In genomic region chr2:96267159-96267971, GRCh38 we compare ENCODE assay signal across 8 cellular contexts. TPM values are rescaled to one million over a fixed set of nuclear protein-coding genes. Genes with fewer than 3 reads are reported as not detected.
DNase-seq lines count a peak whose midpoint lies in the region; ATAC-seq and TF ChIP-seq lines count a peak whose summit lies in the region.

No MANE protein-coding gene starts in this region.

- no peaks in the 10 kb centered on the region for H3K27me3 Mint-ChIP-seq in IgD-negative memory B cell
- H3K27me3 Mint-ChIP-seq in T-helper 2 cell treated with Interferon-gamma antibody and Interleukin-4, amounts not matched to agents 5 μg/mL and 100 μg/mL, for 36 hours (ENCODE audit: low read depth): no peaks in the 10 kb centered on the region

- peaks cover 2% of the 10 kb centered on the region for H3K36me3 Mint-ChIP-seq in IgD-negative memory B cell
- peaks cover 45% of the 10 kb centered on the region for H3K36me3 Mint-ChIP-seq in T-helper 2 cell treated with Interferon-gamma antibody and Interleukin-4, amounts not matched to agents 5 μg/mL and 100 μg/mL, for 36 hours (ENCODE audit: low read depth)

- H3K9me3 ChIP-seq in DND-41 (ENCODE audit: insufficient read depth, low read length, severe bottlenecking) (no peaks in the 10 kb centered on the region), muscle layer of duodenum (ENCODE audit: control insufficient read depth in 1 of 2, low read length in 2 of 2) (no peaks in the 10 kb centered on the region), upper lobe of left lung (no peaks in the 10 kb centered on the region)

- in situ Hi-C loops in G401 (cut with HindIII; ENCODE audit: low sequenced_read_pairs): no loop called here

- peaks cover 33% of the 10 kb centered on the region for H3K4me1 ChIP-seq in DND-41 (ENCODE audit: insufficient read depth, low read length)
- H3K4me1 ChIP-seq in muscle layer of duodenum (ENCODE audit: control insufficient read depth in 1 of 2, insufficient read depth in 2 of 2, low read length in 2 of 2): peaks cover 12 to 34% of the 10 kb centered on the region in 2 donors
- peaks cover 28 to 41% (median 32%) of the 10 kb centered on the region in 4 donors for H3K4me1 ChIP-seq in upper lobe of left lung

- H3K36me3 ChIP-seq in DND-41 (ENCODE audit: insufficient read depth, low read length) (peaks cover 61% of the 10 kb centered on the region), muscle layer of duodenum (ENCODE audit: control insufficient read depth in 1 of 2, insufficient read depth in 2 of 2, low read length in 2 of 2) (peaks cover 31 to 34% of the 10 kb centered on the region in 2 donors), upper lobe of left lung (peaks cover 23 to 56% (median 40%) of the 10 kb centered on the region in 4 donors)

- no peak overlapping the region for H2AFZ ChIP-seq in DND-41 (ENCODE audit: low read depth, low read length)

- peak overlapping the region; percentile 51; the same call in 1 of the 2 replicates for H3K27ac ChIP-seq in DND-41 (ENCODE audit: low read length)
- no peak overlapping the region for H3K27ac ChIP-seq in muscle layer of duodenum (ENCODE audit: low read length)
- H3K27ac ChIP-seq in upper lobe of left lung: peak overlapping the region in 1 of 4 donors; percentile 24

- TF ChIP-seq CTCF in DND-41 (IDR thresholded peaks at IDR 0.05; ENCODE audit: borderline replicate concordance, extremely low read depth, low read length, poor library complexity, severe bottlenecking) (peak; percentile 68), upper lobe of left lung (IDR thresholded peaks at IDR 0.05) (peak in 2 of 6 experiments; percentile 31 to 33)

- 75 to 79% methylated on average over 10 to 12 of the region's 12 CpGs for WGBS in upper lobe of left lung, 2 donors

- TF ChIP-seq POLR2A in upper lobe of left lung (IDR thresholded peaks at IDR 0.05): no peak

- ATAC-seq in DND-41 (ENCODE audit: insufficient read depth, low read depth) (no peak), upper lobe of left lung (ENCODE audit: low FRiP score in 2 of 2) (no peak), GM18511 (IDR thresholded peaks at IDR 0.05; ENCODE audit: unreplicated experiment) (no peak)

- no peak for TF ChIP-seq EP300 in upper lobe of left lung (IDR thresholded peaks at IDR 0.05)

- peaks cover 19 to 22% (median 21%) of the 10 kb centered on the region in 3 donors for H3K4me1 Mint-ChIP-seq in IgD-negative memory B cell
- H3K4me1 Mint-ChIP-seq in T-helper 2 cell treated with Interferon-gamma antibody and Interleukin-4, amounts not matched to agents 5 μg/mL and 100 μg/mL, for 36 hours (ENCODE audit: low read depth): peaks cover 28% of the 10 kb centered on the region

- peak overlapping the region; percentile 61 to 96; a peak in 3 of 4 replicates for H3K4me3 ChIP-seq in DND-41 (ENCODE audit: low read depth in 1 of 2, low read length in 2 of 2)
- peak overlapping the region; percentile 33 to 98 for H3K4me3 ChIP-seq in muscle layer of duodenum (ENCODE audit: low read depth in 1 of 2, low read length in 2 of 2)
- H3K4me3 ChIP-seq in upper lobe of left lung: peak overlapping the region in 3 of 4 donors; percentile 74 to 94 (median 90)

- H3K4me2 ChIP-seq in DND-41 (ENCODE audit: insufficient read depth, low read length): peak overlapping the region; percentile 67

- H3K27me3 ChIP-seq in DND-41 (ENCODE audit: insufficient read depth, low read length, poor library complexity) (no peaks in the 10 kb centered on the region), muscle layer of duodenum (ENCODE audit: low read depth, low read length) (no peaks in the 10 kb centered on the region), upper lobe of left lung (no peaks in the 10 kb centered on the region)

- H3K4me3 Mint-ChIP-seq in IgD-negative memory B cell: peak overlapping the region; percentile 34 to 97 (median 68)
- H3K4me3 Mint-ChIP-seq in T-helper 2 cell treated with Interferon-gamma antibody and Interleukin-4, amounts not matched to agents 5 μg/mL and 100 μg/mL, for 36 hours: peak overlapping the region; percentile 99

- H3K27ac Mint-ChIP-seq in IgD-negative memory B cell: peak overlapping the region in 2 of 3 donors; percentile 30 to 85
- H3K27ac Mint-ChIP-seq in T-helper 2 cell treated with Interferon-gamma antibody and Interleukin-4, amounts not matched to agents 5 μg/mL and 100 μg/mL, for 36 hours: peak overlapping the region; percentile 87

- peaks cover 59% of the 10 kb centered on the region for H3K79me2 ChIP-seq in DND-41 (ENCODE audit: insufficient read depth, low read length)

- peak; percentile 61 for DNase-seq in DND-41
- DNase-seq in T-helper 2 cell treated with Interferon-gamma antibody and Interleukin-4, amounts not matched to agents 5 μg/mL and 100 μg/mL, for 36 hours (ENCODE audit: low spot score): peak; percentile 64
- DNase-seq in central memory CD4-positive, alpha-beta T cell: peak; percentile 29
- DNase-seq in upper lobe of left lung: peak in 1 of 2 donors; percentile 57
- DNase-seq in G401 (ENCODE audit: low spot score): no peak

- peak overlapping the region; percentile 89 for H3K9ac ChIP-seq in DND-41 (ENCODE audit: low read depth, low read length)

- peaks cover 33% of the 10 kb centered on the region for H4K20me1 ChIP-seq in DND-41 (ENCODE audit: insufficient read depth, low read length)

- H3K9me3 Mint-ChIP-seq in IgD-negative memory B cell: no peaks in the 10 kb centered on the region
- no peaks in the 10 kb centered on the region for H3K9me3 Mint-ChIP-seq in T-helper 2 cell treated with Interferon-gamma antibody and Interleukin-4, amounts not matched to agents 5 μg/mL and 100 μg/mL, for 36 hours

RNA-seq across cellular contexts. Expression of gene CIAO1, which starts 1.3 kb away (rescaled TPM):
- 83.5 TPM for polyA plus RNA-seq in IgD-negative memory B cell
- total RNA-seq in upper lobe of left lung: 100 to 1,000 TPM in 3 of 6 donors, 10 to 100 TPM in 3; 69.0 to 169 (median 91.0) TPM
- 120 and 126 TPM in 2 replicates for total RNA-seq in G401 (2014; rRNA removed; shearing (Covaris generic))

RNA-seq across cellular contexts. Expression of gene TMEM127, which starts 1.6 kb away (rescaled TPM):
- polyA plus RNA-seq in IgD-negative memory B cell: 41.7 TPM
- total RNA-seq in upper lobe of left lung: 10 to 100 TPM; 21.0 to 75.8 (median 44.8) TPM
- 6.9 and 8.1 TPM in 2 replicates for total RNA-seq in G401 (2014; rRNA removed; shearing (Covaris generic))

RNA-seq across cellular contexts. Expression of gene SNRNP200, which starts 38.0 kb away (rescaled TPM):
- polyA plus RNA-seq in IgD-negative memory B cell: 79.3 TPM
- total RNA-seq in upper lobe of left lung: 100 to 1,000 TPM in 2 of 6 donors, 10 to 100 TPM in 4; 80.9 to 177 (median 90.9) TPM
- total RNA-seq in G401 (2014; rRNA removed; shearing (Covaris generic)): 79.0 and 89.2 TPM in 2 replicates

RNA-seq across cellular contexts. Expression of gene ITPRIPL1, which starts 57.8 kb away (rescaled TPM):
- polyA plus RNA-seq in IgD-negative memory B cell: 4.4 TPM
- total RNA-seq in upper lobe of left lung: 1 to 10 TPM in 5 of 6 donors, under 1 TPM in 1; 0.57 to 5.5 (median 1.9) TPM
- 26.8 and 32.3 TPM in 2 replicates for total RNA-seq in G401 (2014; rRNA removed; shearing (Covaris generic))

RNA-seq across cellular contexts. Expression of gene STARD7, which starts 58.7 kb away (rescaled TPM):
- polyA plus RNA-seq in IgD-negative memory B cell: 193 TPM
- 100 to 1,000 TPM in 4 of 6 donors, 10 to 100 TPM in 2; 76.4 to 226 (median 166) TPM for total RNA-seq in upper lobe of left lung
- total RNA-seq in G401 (2014; rRNA removed; shearing (Covaris generic)): 117 and 144 TPM in 2 replicates
